In the genomic region with DNA sequence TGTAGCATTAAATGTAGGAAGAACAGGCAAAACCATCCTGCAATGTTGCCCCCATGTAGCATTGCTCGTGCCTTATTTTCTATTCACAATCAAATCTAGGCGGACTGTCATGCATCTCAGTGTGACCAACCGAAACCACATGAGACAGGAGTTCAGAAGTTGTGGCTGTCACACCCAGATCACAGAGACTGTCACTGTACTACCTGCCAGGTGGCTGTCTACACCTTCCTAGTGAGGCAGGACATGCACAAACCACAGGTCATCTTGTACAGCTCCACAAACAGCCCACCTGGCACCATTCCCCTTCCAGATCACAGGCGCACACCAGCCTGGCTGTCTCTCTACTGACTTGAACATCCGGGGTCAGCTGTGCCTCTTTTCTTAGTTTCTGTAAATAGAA, we compare ENCODE assay signal across 18 cellular contexts.
"Had no signal": no experiment of that assay in that cellular context is flagged by ENCODE, and none has a peak within 500 bp of the region (broad histone marks: within the 10 kb centered on the region; RNA-seq: fewer than 3 reads in every experiment).

No MANE protein-coding gene starts in this region.

- DNase-seq: Kasumi-1, MM.1S, NCI-H1436, NCI-H187, NCI-H2029, NCI-H2081 treated with DMSO at 0.1 percent for 48 hours, NCI-H226, NCI-H446, NCI-H510A, NCI-H524 treated with DMSO at 0.1 percent for 48 hours, NCI-H774, SHP77, SK-N-SH, SW 1271 had no signal

- ATAC-seq: K562 had no signal

- H3K4me2 ChIP-seq: KMS-11, SK-N-SH had no signal

- H3K27ac ChIP-seq: HL-60, KMS-11, RWPE1 had no signal

- H3K9ac ChIP-seq: KMS-11, SK-N-SH had no signal

- H3K4me3 ChIP-seq: K562 had no signal
